Comparison of ENCODE assay signal across 8 cellular contexts in genomic region chr9:93096131-93096802, GRCh38. TPM values are rescaled to one million over a fixed set of nuclear protein-coding genes. Genes with fewer than 3 reads are reported as not detected.
DNase-seq lines count a peak whose midpoint lies in the region; TF ChIP-seq lines count a peak whose summit lies in the region.

Gene CARD19, plus strand, starts transcription at chr9:93096217. Its CDS starts 129 bp downstream, at chr9:93096346.

- H3K27me3 Mint-ChIP-seq in H9 (ENCODE audit: low read depth) (peaks cover 2% of the 10 kb centered on the region), neural crest cell (ENCODE audit: low read depth) (no peaks in the 10 kb centered on the region)

- TF ChIP-seq CTCF in GM12864 (IDR thresholded peaks at IDR 0.05; ENCODE audit: low read depth, low read length, missing control alignments) (no peak), H9 (conservative IDR thresholded peaks at IDR 0.05) (no peak), fibroblast of villous mesenchyme (IDR thresholded peaks at IDR 0.05; ENCODE audit: insufficient read depth, low read depth, low read length) (no peak), neural crest cell (conservative IDR thresholded peaks at IDR 0.05) (no peak)

- no peaks in the 10 kb centered on the region for H3K9me3 ChIP-seq in H9 (ENCODE audit: control insufficient read depth, low read depth, low read length)

- H3K36me3 Mint-ChIP-seq in H9 (ENCODE audit: insufficient read depth in 1 of 3, low read depth in 3 of 3) (peaks cover 0 to 2% (median 0%) of the 10 kb centered on the region in 3 experiments; a peak in 1 of 7 replicates), neural crest cell (ENCODE audit: low read depth) (peaks cover 5% of the 10 kb centered on the region)

- H3K27ac ChIP-seq in H9 (ENCODE audit: insufficient read length, low read depth, low read length), result peak within 1 kb of the TSS; percentile 37

- H2BK12ac ChIP-seq in H9 (ENCODE audit: insufficient read length, low read depth, low read length), result no peak within 1 kb of the TSS

- peaks cover 9% of the 10 kb centered on the region for H3K23me2 ChIP-seq in H9 (ENCODE audit: insufficient read length, low read depth, low read length, poor library complexity, severe bottlenecking)

- no peaks in the 10 kb centered on the region for H3K79me1 ChIP-seq in H9 (ENCODE audit: insufficient read depth, low read depth, low read length, poor library complexity, severe bottlenecking)

- H4K91ac ChIP-seq in H9 (ENCODE audit: insufficient read length, low read depth, low read length), result no peak within 1 kb of the TSS

- H3K27me3 ChIP-seq in H9 (ENCODE audit: insufficient read depth, low read length), result no peaks in the 10 kb centered on the region

- H3K14ac ChIP-seq in H9 (ENCODE audit: insufficient read depth, low read length), result peak within 1 kb of the TSS; percentile 70

- H3K4me1 Mint-ChIP-seq in H9 (peaks cover 11 to 15% of the 10 kb centered on the region in 2 experiments), neural crest cell (peaks cover 39% of the 10 kb centered on the region)

- peak within 1 kb of the TSS; percentile 21 to 91 (median 90); a peak in 4 of 7 replicates for H3K27ac Mint-ChIP-seq in H9
- peak within 1 kb of the TSS; percentile 12 for H3K27ac Mint-ChIP-seq in neural crest cell (ENCODE audit: unreplicated experiment)

- no peak within 1 kb of the TSS for H3T11ph ChIP-seq in H9 (ENCODE audit: low read length)

- no peak within 1 kb of the TSS for H3K56ac ChIP-seq in H9 (ENCODE audit: insufficient read length, low read depth, low read length)

- no CpG with 5 or more reads among the region's 65 CpGs for WGBS in H9 (ENCODE audit: extremely low coverage, insufficient read length, low lambda C conversion rate)

- no peak within 1 kb of the TSS for H2BK20ac ChIP-seq in H9 (ENCODE audit: low read depth, low read length, poor library complexity, severe bottlenecking)

- no peak within 1 kb of the TSS for H2BK5ac ChIP-seq in H9 (ENCODE audit: insufficient read length, low read length)

- peak within 1 kb of the TSS; percentile 2 for H4K5ac ChIP-seq in H9 (ENCODE audit: insufficient read length, low read depth, low read length)

- H3K4me2 ChIP-seq in H9 (ENCODE audit: insufficient read depth, insufficient read length, low read length), result peak within 1 kb of the TSS; percentile 89

- DNase-seq in GM12864 (ENCODE audit: low read depth) (no peak), H9 (no peak), NCI-H1105 (lab: John Stamatoyannopoulos, UW) (peak; percentile 25), fibroblast of villous mesenchyme (ENCODE audit: low read depth) (peak; percentile 45), neural crest cell (ENCODE audit: low read depth, low spot score) (no peak), NCI-H1417 treated with DMSO at 0.1 percent for 48 hours (lab: John Stamatoyannopoulos, UW) (no peak), DMS153 treated with DMSO at 0.1 percent for 48 hours (lab: John Stamatoyannopoulos, UW; ENCODE audit: unreplicated experiment) (no peak)
- DNase-seq in activated T-helper 9 cell treated with anti-CD3 and anti-CD28 coated beads, Interleukin-2, amount 50 U/mL, for 16 hours (ENCODE audit: low read depth), result peak; percentile 42

- H3K18ac ChIP-seq in H9 (ENCODE audit: insufficient read length, low read depth, low read length), result peak within 1 kb of the TSS; percentile 18

- H3K9me3 Mint-ChIP-seq in H9, result no peaks in the 10 kb centered on the region; a peak in 1 of 5 replicates
- peaks cover 4% of the 10 kb centered on the region for H3K9me3 Mint-ChIP-seq in neural crest cell

- H3K4me3 Mint-ChIP-seq in H9 (peak within 1 kb of the TSS; percentile 79 to 87), neural crest cell (peak within 1 kb of the TSS; percentile 92)

- no peak within 1 kb of the TSS for H3K23ac ChIP-seq in H9 (ENCODE audit: insufficient read length, low read depth, low read length)

- H3K4me1 ChIP-seq in H9 (ENCODE audit: insufficient read depth, low read length), result no peaks in the 10 kb centered on the region; the same call in 1 of the 2 replicates

- H2BK120ac ChIP-seq in H9 (ENCODE audit: low read depth, low read length, poor library complexity, severe bottlenecking), result no peak within 1 kb of the TSS

- no peak within 1 kb of the TSS for H2AK5ac ChIP-seq in H9 (ENCODE audit: insufficient read length, low read length)

- no peaks in the 10 kb centered on the region for H3K79me2 ChIP-seq in H9 (ENCODE audit: insufficient read depth, low read length)

- H2AFZ ChIP-seq in H9 (ENCODE audit: low read length), result no peak within 1 kb of the TSS

- H4K20me1 ChIP-seq in H9 (ENCODE audit: control insufficient read depth, insufficient read depth, insufficient read length), result peaks cover 3% of the 10 kb centered on the region

- H4K8ac ChIP-seq in H9 (replicated peaks; ENCODE audit: insufficient read length, low read depth, low read length), result no peak within 1 kb of the TSS

- no peak within 1 kb of the TSS for H3K4ac ChIP-seq in H9 (ENCODE audit: low read depth, low read length)

- H3K9ac ChIP-seq in H9 (ENCODE audit: extremely low read depth, insufficient read length, low read length), result peak within 1 kb of the TSS; percentile 47

- H3K4me3 ChIP-seq in GM12864 (ENCODE audit: low read depth, low read length), result peak within 1 kb of the TSS; percentile 87
- peak within 1 kb of the TSS; percentile 81 for H3K4me3 ChIP-seq in fibroblast of villous mesenchyme (ENCODE audit: low read depth, low read length)

- no peak within 1 kb of the TSS for H2BK15ac ChIP-seq in H9 (ENCODE audit: low read depth, low read length)

RNA-seq across cellular contexts. Expression of gene CARD19, which starts in this region (rescaled TPM):
- total RNA-seq in H9 (2021), result 21.4 and 23.6 TPM in 2 replicates
- 35.8 and 45.1 TPM in 2 replicates for total RNA-seq in fibroblast of villous mesenchyme
- total RNA-seq in neural crest cell, result 22.1 and 25.6 TPM in 2 replicates

Comparison
In these comparisons a context has a peak if more than half of its experiments do, and no peak if none do; other contexts are left out.
1. DNase-seq: peak in NCI-H1105 (single experiment), activated T-helper 9 cell treated with anti-CD3 and anti-CD28 coated beads, Interleukin-2, amount 50 U/mL, for 16 hours (single experiment) and fibroblast of villous mesenchyme (single experiment); none in GM12864 (single experiment), H9 (single experiment), neural crest cell (single experiment), NCI-H1417 treated with DMSO at 0.1 percent for 48 hours (single experiment) and DMS153 treated with DMSO at 0.1 percent for 48 hours (single experiment).